Comparison of ENCODE assay signal across 9 cellular contexts in the genomic region with DNA sequence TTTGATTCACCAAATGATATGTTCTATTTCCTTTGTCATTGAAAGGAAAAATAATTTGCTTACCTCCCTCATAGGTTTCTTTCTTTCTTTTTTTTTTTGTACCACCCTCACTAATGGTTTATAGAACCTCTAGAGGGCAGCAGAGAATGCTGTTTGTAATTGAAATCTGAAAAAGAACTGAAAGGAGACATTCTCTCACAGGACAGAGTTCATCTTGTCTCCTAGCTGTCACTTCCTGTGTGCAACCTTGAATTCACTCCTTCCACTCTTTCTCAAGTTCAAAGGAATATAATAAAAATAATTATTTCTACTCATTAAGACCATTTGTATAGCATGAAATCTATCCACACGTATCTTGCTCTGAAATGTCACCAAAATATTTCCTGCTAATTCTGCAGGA. TPM values are rescaled to one million over a fixed set of nuclear protein-coding genes. Genes with fewer than 3 reads are reported as not detected.
DNase-seq lines count a peak whose midpoint lies in the region; ATAC-seq, FAIRE-seq and TF ChIP-seq lines count a peak whose summit lies in the region.
"Had no signal": no experiment of that assay in that cellular context is flagged by ENCODE, and none has a peak within 500 bp of the region (broad histone marks: within the 10 kb centered on the region; RNA-seq: fewer than 3 reads in every experiment).

No MANE protein-coding gene starts in this region.

- no peaks in the 10 kb centered on the region for H3K27me3 ChIP-seq in GM23338 (ENCODE audit: insufficient read depth)
- H3K27me3 ChIP-seq in OCI-LY3 (ENCODE audit: low read depth, low read length) = no peaks in the 10 kb centered on the region
- no peaks in the 10 kb centered on the region for H3K27me3 ChIP-seq in right lobe of liver
- H3K27me3 ChIP-seq in vagina = no peaks in the 10 kb centered on the region

- H3K9me3 Mint-ChIP-seq in activated naive CD4-positive, alpha-beta T cell treated with anti-CD3 and anti-CD28 coated beads, Interleukin-2, amount 50 U/mL, for 72 hours = no peaks in the 10 kb centered on the region
- H3K9me3 Mint-ChIP-seq in GM23338 = no peaks in the 10 kb centered on the region

- H3K9ac ChIP-seq in OCI-LY3 (ENCODE audit: low read length) = no peak overlapping the region

- peak; percentile 81 for TF ChIP-seq RAD21 in Ishikawa (IDR thresholded peaks at IDR 0.05; ENCODE audit: low read depth)

- DNase-seq in activated naive CD4-positive, alpha-beta T cell treated with anti-CD3 and anti-CD28 coated beads, Interleukin-2, amount 50 U/mL, for 72 hours (ENCODE audit: low spot score in 2 of 2) = peak in 1 of 2 donors; percentile 9
- DNase-seq in activated naive CD4-positive, alpha-beta T cell treated with anti-CD3 and anti-CD28 coated beads, Interleukin-2, amount 50 U/mL, for 16 hours = no peak
- DNase-seq in GM23338 (ENCODE audit: low spot score) = peak; percentile 91
- DNase-seq in right lobe of liver = no peak
- DNase-seq in vagina (ENCODE audit: extremely low spot score in 2 of 2) = no peak

- no peaks in the 10 kb centered on the region for H4K20me1 ChIP-seq in GM23338 (replicated peaks; ENCODE audit: insufficient read depth)
- no peaks in the 10 kb centered on the region for H4K20me1 ChIP-seq in OCI-LY3 (ENCODE audit: insufficient read depth, low read length)

- ATAC-seq in activated naive CD4-positive, alpha-beta T cell treated with anti-CD3 and anti-CD28 coated beads, Interleukin-2, amount 50 U/mL, for 72 hours = peak; percentile 71 to 91
- ATAC-seq in GM23338 (peak; percentile 62), right lobe of liver (peak; percentile 97 to 99 (median 98))

- FAIRE-seq in colon (lab: Jason Lieb, UNC) = peak; percentile 80

- intact Hi-C loops in right lobe of liver (cut with DNase I) = loop anchor here in 1 of 2 donors (10.0 kb wide), 1 partner anchor 145 kb away; a partner anchor contains a TSS
- intact Hi-C loops in vagina (cut with DNase I) = no loop called here

- 32% methylated on average over 1 of the region's 1 CpG for WGBS in right lobe of liver (ENCODE audit: insufficient coverage, low coverage, low lambda C conversion rate, missing lambda C conversion rate)

- H3K4me1 ChIP-seq in GM23338 (ENCODE audit: insufficient read depth) (no peaks in the 10 kb centered on the region), OCI-LY3 (ENCODE audit: low read length) (no peaks in the 10 kb centered on the region), right lobe of liver (peaks cover 0 to 27% (median 2%) of the 10 kb centered on the region in 4 donors), vagina (no peaks in the 10 kb centered on the region)

- no peak for TF ChIP-seq POLR2A in right lobe of liver (IDR thresholded peaks at IDR 0.05)
- TF ChIP-seq POLR2A in vagina (IDR thresholded peaks at IDR 0.05) = no peak

- H3K27ac Mint-ChIP-seq in activated naive CD4-positive, alpha-beta T cell treated with anti-CD3 and anti-CD28 coated beads, Interleukin-2, amount 50 U/mL, for 72 hours = no peak overlapping the region
- no peak overlapping the region for H3K27ac Mint-ChIP-seq in GM23338

- no peaks in the 10 kb centered on the region for H3K9me2 ChIP-seq in GM23338 (ENCODE audit: insufficient read depth)

- H3K4me3 Mint-ChIP-seq in GM23338 = no peak overlapping the region

- H3K4me3 ChIP-seq in GM23338 = no peak overlapping the region
- no peak overlapping the region for H3K4me3 ChIP-seq in OCI-LY3 (ENCODE audit: low read length)
- H3K4me3 ChIP-seq in right lobe of liver = no peak overlapping the region
- H3K4me3 ChIP-seq in vagina = no peak overlapping the region

- H3K27ac ChIP-seq in GM23338 (ENCODE audit: low read depth) = no peak overlapping the region
- no peak overlapping the region for H3K27ac ChIP-seq in OCI-LY3 (ENCODE audit: low read length)
- peak overlapping the region in 2 of 3 donors; percentile 33 to 37 for H3K27ac ChIP-seq in right lobe of liver
- no peak overlapping the region for H3K27ac ChIP-seq in vagina

- no peak for TF ChIP-seq EP300 in Ishikawa (IDR thresholded peaks at IDR 0.05; ENCODE audit: borderline replicate concordance)

- H3K9me3 ChIP-seq in OCI-LY3 (ENCODE audit: insufficient read depth, low read length) (peaks cover 4% of the 10 kb centered on the region), right lobe of liver (no peaks in the 10 kb centered on the region), vagina (no peaks in the 10 kb centered on the region)

- TF ChIP-seq CTCF in GM23338 (conservative IDR thresholded peaks at IDR 0.05; ENCODE audit: low read depth in 2 of 2) = peak; percentile 67 to 81
- TF ChIP-seq CTCF in OCI-LY3 (IDR thresholded peaks at IDR 0.05; ENCODE audit: low read depth, low read length) = peak; percentile 85
- TF ChIP-seq CTCF in right lobe of liver (IDR thresholded peaks at IDR 0.05) = peak; percentile 77 to 83 (median 82)
- TF ChIP-seq CTCF in vagina (IDR thresholded peaks at IDR 0.05) = peak in 2 of 3 experiments; percentile 27 to 53

- H3K36me3 ChIP-seq in GM23338 (ENCODE audit: insufficient read depth) (no peaks in the 10 kb centered on the region), OCI-LY3 (replicated peaks; ENCODE audit: low read depth, low read length) (no peaks in the 10 kb centered on the region), right lobe of liver (no peaks in the 10 kb centered on the region), vagina (no peaks in the 10 kb centered on the region)

- no peaks in the 10 kb centered on the region for H3K79me2 ChIP-seq in GM23338 (replicated peaks; ENCODE audit: insufficient read depth)
- no peaks in the 10 kb centered on the region for H3K79me2 ChIP-seq in OCI-LY3 (ENCODE audit: low read length)

- no peaks in the 10 kb centered on the region for H3F3A ChIP-seq in GM23338 (replicated peaks; ENCODE audit: low read depth)

- peaks cover 1% of the 10 kb centered on the region for H3K27me3 Mint-ChIP-seq in GM23338 (ENCODE audit: insufficient read depth, low read depth, poor library complexity)

- no peak overlapping the region for H2AFZ ChIP-seq in GM23338
- H2AFZ ChIP-seq in OCI-LY3 (ENCODE audit: low read depth, low read length) = peak overlapping the region; percentile 99

- no peaks in the 10 kb centered on the region for H3K36me3 Mint-ChIP-seq in activated naive CD4-positive, alpha-beta T cell treated with anti-CD3 and anti-CD28 coated beads, Interleukin-2, amount 50 U/mL, for 72 hours
- no peaks in the 10 kb centered on the region for H3K36me3 Mint-ChIP-seq in GM23338 (ENCODE audit: low read depth)

- H3K4me2 ChIP-seq in GM23338 (no peak overlapping the region), OCI-LY3 (ENCODE audit: low read length) (peak overlapping the region; percentile 39)

- no peaks in the 10 kb centered on the region for H3K4me1 Mint-ChIP-seq in GM23338

TF ChIP-seq in Ishikawa, 13 proteins besides CTCF, POLR2A, EP300 and RAD21 (continues in another document):
- no peak for TF ChIP-seq CEBPB (IDR thresholded peaks at IDR 0.05)
- no peak for TF ChIP-seq TEAD4 (IDR thresholded peaks at IDR 0.05)
- TF ChIP-seq, protein P1, sequence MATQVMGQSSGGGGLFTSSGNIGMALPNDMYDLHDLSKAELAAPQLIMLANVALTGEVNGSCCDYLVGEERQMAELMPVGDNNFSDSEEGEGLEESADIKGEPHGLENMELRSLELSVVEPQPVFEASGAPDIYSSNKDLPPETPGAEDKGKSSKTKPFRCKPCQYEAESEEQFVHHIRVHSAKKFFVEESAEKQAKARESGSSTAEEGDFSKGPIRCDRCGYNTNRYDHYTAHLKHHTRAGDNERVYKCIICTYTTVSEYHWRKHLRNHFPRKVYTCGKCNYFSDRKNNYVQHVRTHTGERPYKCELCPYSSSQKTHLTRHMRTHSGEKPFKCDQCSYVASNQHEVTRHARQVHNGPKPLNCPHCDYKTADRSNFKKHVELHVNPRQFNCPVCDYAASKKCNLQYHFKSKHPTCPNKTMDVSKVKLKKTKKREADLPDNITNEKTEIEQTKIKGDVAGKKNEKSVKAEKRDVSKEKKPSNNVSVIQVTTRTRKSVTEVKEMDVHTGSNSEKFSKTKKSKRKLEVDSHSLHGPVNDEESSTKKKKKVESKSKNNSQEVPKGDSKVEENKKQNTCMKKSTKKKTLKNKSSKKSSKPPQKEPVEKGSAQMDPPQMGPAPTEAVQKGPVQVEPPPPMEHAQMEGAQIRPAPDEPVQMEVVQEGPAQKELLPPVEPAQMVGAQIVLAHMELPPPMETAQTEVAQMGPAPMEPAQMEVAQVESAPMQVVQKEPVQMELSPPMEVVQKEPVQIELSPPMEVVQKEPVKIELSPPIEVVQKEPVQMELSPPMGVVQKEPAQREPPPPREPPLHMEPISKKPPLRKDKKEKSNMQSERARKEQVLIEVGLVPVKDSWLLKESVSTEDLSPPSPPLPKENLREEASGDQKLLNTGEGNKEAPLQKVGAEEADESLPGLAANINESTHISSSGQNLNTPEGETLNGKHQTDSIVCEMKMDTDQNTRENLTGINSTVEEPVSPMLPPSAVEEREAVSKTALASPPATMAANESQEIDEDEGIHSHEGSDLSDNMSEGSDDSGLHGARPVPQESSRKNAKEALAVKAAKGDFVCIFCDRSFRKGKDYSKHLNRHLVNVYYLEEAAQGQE (IDR thresholded peaks at IDR 0.05; ENCODE audit: low read depth) = no peak
- TF ChIP-seq TAF1 (IDR thresholded peaks at IDR 0.05; ENCODE audit: low read depth) = no peak
- TF ChIP-seq NFIC (IDR thresholded peaks at IDR 0.05) = no peak
- TF ChIP-seq FOXM1 (IDR thresholded peaks at IDR 0.05; ENCODE audit: borderline replicate concordance, low read depth) = no peak
- TF ChIP-seq ZBTB7A (IDR thresholded peaks at IDR 0.05; ENCODE audit: low read depth) = no peak
- TF ChIP-seq, protein P2, sequence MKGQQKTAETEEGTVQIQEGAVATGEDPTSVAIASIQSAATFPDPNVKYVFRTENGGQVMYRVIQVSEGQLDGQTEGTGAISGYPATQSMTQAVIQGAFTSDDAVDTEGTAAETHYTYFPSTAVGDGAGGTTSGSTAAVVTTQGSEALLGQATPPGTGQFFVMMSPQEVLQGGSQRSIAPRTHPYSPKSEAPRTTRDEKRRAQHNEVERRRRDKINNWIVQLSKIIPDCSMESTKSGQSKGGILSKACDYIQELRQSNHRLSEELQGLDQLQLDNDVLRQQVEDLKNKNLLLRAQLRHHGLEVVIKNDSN (IDR thresholded peaks at IDR 0.05) = no peak
- TF ChIP-seq TCF12 (IDR thresholded peaks at IDR 0.05; ENCODE audit: low read depth) = no peak
- no peak for TF ChIP-seq EGR1 (IDR thresholded peaks at IDR 0.05)
- TF ChIP-seq, protein P3, sequence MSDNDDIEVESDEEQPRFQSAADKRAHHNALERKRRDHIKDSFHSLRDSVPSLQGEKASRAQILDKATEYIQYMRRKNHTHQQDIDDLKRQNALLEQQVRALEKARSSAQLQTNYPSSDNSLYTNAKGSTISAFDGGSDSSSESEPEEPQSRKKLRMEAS (IDR thresholded peaks at IDR 0.05) = no peak
- no peak for TF ChIP-seq CREB1 (IDR thresholded peaks at IDR 0.05; ENCODE audit: low read depth)

RNA-seq across cellular contexts. Expression of a gene that starts 51.0 kb away (rescaled TPM):
- under 1 TPM; 0.20 to 0.27 TPM for total RNA-seq in activated naive CD4-positive, alpha-beta T cell treated with anti-CD3 and anti-CD28 coated beads, Interleukin-2, amount 50 U/mL, for 72 hours
- total RNA-seq in GM23338 (2014; rRNA removed; shearing (Covaris generic)) = 4.3 TPM in 2 replicates
- polyA plus RNA-seq in GM23338 (2016; fragmentation: Nextera tagmentation; extraction: Ambion mirVana) = 2.3 and 2.6 TPM in 2 replicates
- 1 to 10 TPM; 1.6 to 5.6 (median 3.9) TPM for total RNA-seq in right lobe of liver
- total RNA-seq in vagina = 22.8 TPM

RNA-seq across cellular contexts. Expression of a gene that starts 56.2 kb away (rescaled TPM):
- not detected for total RNA-seq in activated naive CD4-positive, alpha-beta T cell treated with anti-CD3 and anti-CD28 coated beads, Interleukin-2, amount 50 U/mL, for 72 hours
- not detected in 2 replicates for total RNA-seq in GM23338 (2014; rRNA removed; shearing (Covaris generic))
- polyA plus RNA-seq in GM23338 (2016; fragmentation: Nextera tagmentation; extraction: Ambion mirVana) = not detected in 2 replicates
- not detected for total RNA-seq in right lobe of liver
- total RNA-seq in vagina = not detected
- total RNA-seq: mononuclear cell had no signal

Comparison
In these comparisons a context has a peak if more than half of its experiments do, and no peak if none do; other contexts are left out.
1. H3K27ac ChIP-seq: peak in right lobe of liver (2 of 3); none in GM23338 (single experiment), OCI-LY3 (single experiment) and vagina (single experiment).
2. Peak in every context shown above with its lines, with median percentiles within 50 percentile points of each other: ATAC-seq and CTCF ChIP-seq.